ENCODE assay signal across 23 cellular contexts in the genomic region with DNA sequence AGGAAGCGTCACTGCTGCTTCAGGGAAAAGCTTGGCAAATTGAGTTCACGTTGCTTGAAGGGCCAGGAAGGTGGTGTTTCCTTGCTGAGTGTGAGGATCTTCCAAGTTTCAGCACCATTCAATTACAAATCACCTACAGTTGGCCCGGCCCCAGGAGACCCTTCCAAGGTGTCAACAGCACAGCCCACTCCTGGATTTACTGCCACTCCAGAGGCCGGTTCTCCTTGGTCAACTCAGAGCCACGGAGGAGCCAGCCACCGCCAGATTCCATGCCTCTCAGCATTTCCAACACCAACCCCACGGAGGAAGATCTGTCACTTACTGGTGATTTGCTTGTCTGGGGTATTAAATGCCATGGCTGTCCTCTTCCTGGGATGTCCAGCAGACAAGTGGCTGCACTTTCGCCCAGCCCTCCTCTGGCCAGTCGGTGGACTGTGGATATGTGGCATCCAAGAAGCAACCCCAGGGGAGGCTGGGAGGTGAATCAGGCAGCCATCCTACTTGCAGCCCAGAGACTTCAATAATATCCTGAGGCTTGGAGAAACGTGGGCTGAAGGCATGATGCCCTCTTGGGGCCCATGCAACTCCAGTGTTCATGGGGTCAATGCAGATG.
"Had no signal": no experiment of that assay in that cellular context is flagged by ENCODE, and none has a peak within 500 bp of the region (broad histone marks: within the 10 kb centered on the region; RNA-seq: fewer than 3 reads in every experiment).

No MANE protein-coding gene starts in this region.

- H3K27ac Mint-ChIP-seq: activated CD4-positive, alpha-beta T cell treated with anti-CD3 and anti-CD28 coated beads, Interleukin-2, amount 10 ng/mL, durations not matched to agents 24 days and 14 days; activated CD8-positive, alpha-beta memory T cell treated with anti-CD3 and anti-CD28 coated beads, Interleukin-2, amount 10 ng/mL, durations not matched to agents 7 days and 5 days; activated naive CD4-positive, alpha-beta T cell treated with anti-CD3 and anti-CD28 coated beads, Interleukin-2, amount 50 U/mL, for 24 hours; activated T-cell treated with anti-CD3 and anti-CD28 coated beads, Interleukin-2, amount 50 U/mL, for 24 hours; activated T-helper 1 cell treated with anti-CD3 and anti-CD28 coated beads, Interleukin-12 subunit alpha, Interleukin-12 subunit beta, Interleukin-2, Interleukin-4 antibody, amounts not matched to agents 30 ng/mL and 10 ng/mL and 1 ng/mL, durations not matched to agents 14 hours and 24 hours and 36 hours; T-helper 1 cell treated with Interleukin-12 subunit alpha and Interleukin-12 subunit beta and Interleukin-4 antibody, amounts not matched to agents 30 μg/mL and 1 μg/mL, for 36 hours; WTC11 had no signal

- ATAC-seq: activated CD8-positive, alpha-beta memory T cell treated with anti-CD3 and anti-CD28 coated beads, Interleukin-2, amount 10 ng/mL, durations not matched to agents 7 days and 5 days; body of pancreas; WTC11 had no signal

- H3K27me3 ChIP-seq: ascending aorta, body of pancreas, MG63 had no signal

- DNase-seq: activated CD4-positive, alpha-beta T cell treated with anti-CD3 and anti-CD28 coated beads, Interleukin-2, amount 10 ng/mL, durations not matched to agents 24 days and 14 days; activated CD4-positive, alpha-beta T cell treated with anti-CD3 and anti-CD28 coated beads, Interleukin-2, amount 50 U/mL, for 48 hours; activated CD4-positive, CD25-positive, alpha-beta regulatory T cell treated with anti-CD3 and anti-CD28 coated beads, Interleukin-2, amount 50 U/mL, for 72 hours; activated CD8-positive, alpha-beta memory T cell treated with anti-CD3 and anti-CD28 coated beads, Interleukin-2, amount 10 ng/mL, durations not matched to agents 7 days and 5 days; activated effector memory CD4-positive, alpha-beta T cell treated with Interleukin-2 at 50 U/mL for 16 hours; activated naive CD4-positive, alpha-beta T cell; activated T-cell treated with anti-CD3 and anti-CD28 coated beads, Interleukin-2, amount 50 U/mL, for 24 hours; body of pancreas; MG63; MV-4-11; NCI-H1092 treated with DMSO at 0.1 percent for 48 hours; NCI-H1436; NCI-H1694 treated with DMSO at 0.1 percent for 48 hours; NCI-H2029 treated with DMSO at 0.1 percent for 48 hours; NCI-H524; SHP77 treated with DMSO at 0.1 percent for 48 hours; T-helper 9 cell had no signal

- H3K4me1 ChIP-seq: ascending aorta had no signal

- H3K9me3 Mint-ChIP-seq: activated CD4-positive, alpha-beta T cell treated with anti-CD3 and anti-CD28 coated beads, Interleukin-2, amount 10 ng/mL, durations not matched to agents 24 days and 14 days; activated naive CD4-positive, alpha-beta T cell treated with anti-CD3 and anti-CD28 coated beads, Interleukin-2, amount 50 U/mL, for 24 hours; activated T-cell treated with anti-CD3 and anti-CD28 coated beads, Interleukin-2, amount 50 U/mL, for 24 hours; activated T-helper 1 cell treated with anti-CD3 and anti-CD28 coated beads, Interleukin-12 subunit alpha, Interleukin-12 subunit beta, Interleukin-2, Interleukin-4 antibody, amounts not matched to agents 30 ng/mL and 10 ng/mL and 1 ng/mL, durations not matched to agents 14 hours and 24 hours and 36 hours; T-helper 1 cell treated with Interleukin-12 subunit alpha and Interleukin-12 subunit beta and Interleukin-4 antibody, amounts not matched to agents 30 μg/mL and 1 μg/mL, for 36 hours had no signal

- H3K36me3 Mint-ChIP-seq: activated CD8-positive, alpha-beta memory T cell treated with anti-CD3 and anti-CD28 coated beads, Interleukin-2, amount 10 ng/mL, durations not matched to agents 7 days and 5 days; activated naive CD4-positive, alpha-beta T cell treated with anti-CD3 and anti-CD28 coated beads, Interleukin-2, amount 50 U/mL, for 24 hours had no signal

- H3K36me3 ChIP-seq: ascending aorta, MG63 had no signal

- H3K4me3 ChIP-seq: ascending aorta, body of pancreas, MG63 had no signal

- H3K27me3 Mint-ChIP-seq: activated CD4-positive, alpha-beta T cell treated with anti-CD3 and anti-CD28 coated beads, Interleukin-2, amount 10 ng/mL, durations not matched to agents 24 days and 14 days; activated CD8-positive, alpha-beta memory T cell treated with anti-CD3 and anti-CD28 coated beads, Interleukin-2, amount 10 ng/mL, durations not matched to agents 7 days and 5 days; activated naive CD4-positive, alpha-beta T cell treated with anti-CD3 and anti-CD28 coated beads, Interleukin-2, amount 50 U/mL, for 24 hours had no signal

- H3K4me3 Mint-ChIP-seq: activated CD4-positive, alpha-beta T cell treated with anti-CD3 and anti-CD28 coated beads, Interleukin-2, amount 10 ng/mL, durations not matched to agents 24 days and 14 days; activated CD8-positive, alpha-beta memory T cell treated with anti-CD3 and anti-CD28 coated beads, Interleukin-2, amount 10 ng/mL, durations not matched to agents 7 days and 5 days; activated naive CD4-positive, alpha-beta T cell treated with anti-CD3 and anti-CD28 coated beads, Interleukin-2, amount 50 U/mL, for 24 hours; activated T-cell treated with anti-CD3 and anti-CD28 coated beads, Interleukin-2, amount 50 U/mL, for 24 hours; activated T-helper 1 cell treated with anti-CD3 and anti-CD28 coated beads, Interleukin-12 subunit alpha, Interleukin-12 subunit beta, Interleukin-2, Interleukin-4 antibody, amounts not matched to agents 30 ng/mL and 10 ng/mL and 1 ng/mL, durations not matched to agents 14 hours and 24 hours and 36 hours; T-helper 1 cell treated with Interleukin-12 subunit alpha and Interleukin-12 subunit beta and Interleukin-4 antibody, amounts not matched to agents 30 μg/mL and 1 μg/mL, for 36 hours; WTC11 had no signal

- H3K9me3 ChIP-seq: ascending aorta, body of pancreas, MG63 had no signal

- H3K4me1 Mint-ChIP-seq: activated CD4-positive, alpha-beta T cell treated with anti-CD3 and anti-CD28 coated beads, Interleukin-2, amount 10 ng/mL, durations not matched to agents 24 days and 14 days; activated CD8-positive, alpha-beta memory T cell treated with anti-CD3 and anti-CD28 coated beads, Interleukin-2, amount 10 ng/mL, durations not matched to agents 7 days and 5 days; activated naive CD4-positive, alpha-beta T cell treated with anti-CD3 and anti-CD28 coated beads, Interleukin-2, amount 50 U/mL, for 24 hours; WTC11 had no signal

- H3K27ac ChIP-seq: ascending aorta, body of pancreas, KMS-11 had no signal
